1 cellular context compared by ENCODE assay signal in the genomic region with DNA sequence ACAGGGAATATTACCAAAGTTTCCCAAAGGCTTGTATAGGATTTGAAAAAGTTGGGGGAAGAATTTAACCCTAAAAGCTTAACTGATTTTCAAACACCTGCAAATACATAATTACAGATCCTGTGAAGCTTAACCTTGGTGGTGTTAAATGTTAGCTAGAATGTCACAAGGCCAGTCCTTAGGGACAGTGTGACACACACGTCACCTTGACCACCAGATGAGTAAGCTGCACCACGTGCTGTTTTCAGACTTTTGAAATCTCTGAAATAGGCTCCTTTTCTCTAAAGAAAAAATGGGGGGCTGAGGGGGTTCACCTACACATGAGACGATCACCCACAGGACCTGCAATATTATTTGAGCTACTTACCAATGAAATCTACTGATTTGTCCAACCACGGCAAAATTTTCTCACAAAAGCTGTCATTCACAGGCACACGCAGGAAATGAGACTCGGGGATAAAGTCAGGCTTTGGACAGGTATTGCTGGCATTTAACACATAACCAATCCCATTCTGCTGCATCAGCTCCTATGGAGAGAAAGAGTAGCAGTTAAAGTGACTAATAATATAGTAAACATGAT.
TF ChIP-seq lines count a peak whose summit lies in the region.

No MANE protein-coding gene starts in this region.

TF ChIP-seq in GM12878, 131 proteins besides CTCF, POLR2A, EP300 and RAD21 (continued from another document and continues in another):
- TF ChIP-seq, protein P1, sequence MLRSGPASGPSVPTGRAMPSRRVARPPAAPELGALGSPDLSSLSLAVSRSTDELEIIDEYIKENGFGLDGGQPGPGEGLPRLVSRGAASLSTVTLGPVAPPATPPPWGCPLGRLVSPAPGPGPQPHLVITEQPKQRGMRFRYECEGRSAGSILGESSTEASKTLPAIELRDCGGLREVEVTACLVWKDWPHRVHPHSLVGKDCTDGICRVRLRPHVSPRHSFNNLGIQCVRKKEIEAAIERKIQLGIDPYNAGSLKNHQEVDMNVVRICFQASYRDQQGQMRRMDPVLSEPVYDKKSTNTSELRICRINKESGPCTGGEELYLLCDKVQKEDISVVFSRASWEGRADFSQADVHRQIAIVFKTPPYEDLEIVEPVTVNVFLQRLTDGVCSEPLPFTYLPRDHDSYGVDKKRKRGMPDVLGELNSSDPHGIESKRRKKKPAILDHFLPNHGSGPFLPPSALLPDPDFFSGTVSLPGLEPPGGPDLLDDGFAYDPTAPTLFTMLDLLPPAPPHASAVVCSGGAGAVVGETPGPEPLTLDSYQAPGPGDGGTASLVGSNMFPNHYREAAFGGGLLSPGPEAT (IDR thresholded peaks at IDR 0.05; ENCODE audit: low read depth) = peak; percentile 86; the same call in 1 of the 2 replicates
- TF ChIP-seq, protein P2, sequence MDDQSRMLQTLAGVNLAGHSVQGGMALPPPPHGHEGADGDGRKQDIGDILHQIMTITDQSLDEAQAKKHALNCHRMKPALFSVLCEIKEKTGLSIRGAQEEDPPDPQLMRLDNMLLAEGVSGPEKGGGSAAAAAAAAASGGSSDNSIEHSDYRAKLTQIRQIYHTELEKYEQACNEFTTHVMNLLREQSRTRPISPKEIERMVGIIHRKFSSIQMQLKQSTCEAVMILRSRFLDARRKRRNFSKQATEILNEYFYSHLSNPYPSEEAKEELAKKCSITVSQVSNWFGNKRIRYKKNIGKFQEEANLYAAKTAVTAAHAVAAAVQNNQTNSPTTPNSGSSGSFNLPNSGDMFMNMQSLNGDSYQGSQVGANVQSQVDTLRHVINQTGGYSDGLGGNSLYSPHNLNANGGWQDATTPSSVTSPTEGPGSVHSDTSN (IDR thresholded peaks at IDR 0.05; ENCODE audit: insufficient replicate concordance, low read depth, low read length) = no peak
- TF ChIP-seq ESRRA (IDR thresholded peaks at IDR 0.05; ENCODE audit: low read length) (no peak; the same call in 1 of the 2 replicates), MXI1 (IDR thresholded peaks at IDR 0.05; ENCODE audit: low read depth, low read length) (peak; percentile 64; the same call in 1 of the 2 replicates), NRF1 (conservative IDR thresholded peaks at IDR 0.05; ENCODE audit: low read depth, low read length) (no peak), CEBPB (IDR thresholded peaks at IDR 0.05; ENCODE audit: borderline replicate concordance in 1 of 2, low read depth in 2 of 2, low read length in 2 of 2) (no peak; a peak in 1 of 4 replicates), BHLHE40 (IDR thresholded peaks at IDR 0.05; ENCODE audit: borderline replicate concordance in 1 of 2, low read depth in 2 of 2, low read length in 1 of 2) (peak; percentile 81 to 88), RFX5 (IDR thresholded peaks at IDR 0.05; ENCODE audit: low read depth, low read length) (no peak), FOS (IDR thresholded peaks at IDR 0.05; ENCODE audit: borderline replicate concordance, extremely low read depth, insufficient read length) (no peak), NFXL1 (IDR thresholded peaks at IDR 0.05; ENCODE audit: borderline replicate concordance) (no peak), PAX8 (IDR thresholded peaks at IDR 0.05) (no peak), TAF1 (IDR thresholded peaks at IDR 0.05; ENCODE audit: borderline replicate concordance, low read depth, low read length) (no peak), JUND (IDR thresholded peaks at IDR 0.05; ENCODE audit: low read depth, low read length) (peak; percentile 75; the same call in 1 of the 2 replicates), PML (IDR thresholded peaks at IDR 0.05; ENCODE audit: low read length) (peak; percentile 53; the same call in 1 of the 2 replicates), NBN (IDR thresholded peaks at IDR 0.05) (peak; percentile 83), EED (IDR thresholded peaks at IDR 0.05; ENCODE audit: low read depth) (no peak; the same call in 1 of the 2 replicates), RAD51 (IDR thresholded peaks at IDR 0.05) (peak; percentile 97), ZZZ3 (IDR thresholded peaks at IDR 0.05; ENCODE audit: control insufficient read depth, insufficient read length, low read depth) (no peak), FOXK2 (IDR thresholded peaks at IDR 0.05) (no peak), SREBF1 (IDR thresholded peaks at IDR 0.05; ENCODE audit: low read length) (no peak), MEF2B (IDR thresholded peaks at IDR 0.05; ENCODE audit: partially characterized antibody, poor library complexity, severe bottlenecking) (peak; percentile 98), IKZF2 (IDR thresholded peaks at IDR 0.05) (peak; percentile 88 to 90; a peak in 3 of 4 replicates), RB1 (IDR thresholded peaks at IDR 0.05; ENCODE audit: borderline replicate concordance) (0 out of 2 replicates have a peak, but pooled peaks have one; percentile 15), ZNF24 (IDR thresholded peaks at IDR 0.05) (peak; percentile 67; the same call in 1 of the 2 replicates), RELA (IDR thresholded peaks at IDR 0.05; ENCODE audit: borderline replicate concordance, partially characterized antibody) (peak; percentile 86), DPF2 (IDR thresholded peaks at IDR 0.05) (peak; percentile 88), TCF7 (IDR thresholded peaks at IDR 0.05; ENCODE audit: borderline replicate concordance) (no peak), BMI1 (IDR thresholded peaks at IDR 0.05; ENCODE audit: borderline replicate concordance) (peak; percentile 81), SMARCA5 (IDR thresholded peaks at IDR 0.05) (no peak), IKZF1 (conservative IDR thresholded peaks at IDR 0.05) (peak; percentile 92), ZNF207 (IDR thresholded peaks at IDR 0.05; ENCODE audit: borderline replicate concordance) (no peak; the same call in 1 of the 2 replicates), STAT3 (IDR thresholded peaks at IDR 0.05; ENCODE audit: low read depth, low read length) (peak; percentile 31; the same call in 1 of the 2 replicates), TCF12 (IDR thresholded peaks at IDR 0.05; ENCODE audit: low read depth, low read length) (peak; percentile 45; the same call in 1 of the 2 replicates), CBFB (IDR thresholded peaks at IDR 0.05; ENCODE audit: low read depth) (0 out of 2 replicates have a peak, but pooled peaks have one; percentile 48), EGR1 (IDR thresholded peaks at IDR 0.05; ENCODE audit: borderline replicate concordance in 1 of 2, low read depth in 2 of 2, low read length in 2 of 2) (no peak), SUZ12 (IDR thresholded peaks at IDR 0.05; ENCODE audit: unreplicated experiment) (no peak), KDM1A (IDR thresholded peaks at IDR 0.05; ENCODE audit: borderline replicate concordance) (no peak), SIN3A (IDR thresholded peaks at IDR 0.05; ENCODE audit: low read depth, low read length) (no peak), POLR2AphosphoS2 (IDR thresholded peaks at IDR 0.05; ENCODE audit: low read depth, low read length) (no peak)
- TF ChIP-seq, protein P3, sequence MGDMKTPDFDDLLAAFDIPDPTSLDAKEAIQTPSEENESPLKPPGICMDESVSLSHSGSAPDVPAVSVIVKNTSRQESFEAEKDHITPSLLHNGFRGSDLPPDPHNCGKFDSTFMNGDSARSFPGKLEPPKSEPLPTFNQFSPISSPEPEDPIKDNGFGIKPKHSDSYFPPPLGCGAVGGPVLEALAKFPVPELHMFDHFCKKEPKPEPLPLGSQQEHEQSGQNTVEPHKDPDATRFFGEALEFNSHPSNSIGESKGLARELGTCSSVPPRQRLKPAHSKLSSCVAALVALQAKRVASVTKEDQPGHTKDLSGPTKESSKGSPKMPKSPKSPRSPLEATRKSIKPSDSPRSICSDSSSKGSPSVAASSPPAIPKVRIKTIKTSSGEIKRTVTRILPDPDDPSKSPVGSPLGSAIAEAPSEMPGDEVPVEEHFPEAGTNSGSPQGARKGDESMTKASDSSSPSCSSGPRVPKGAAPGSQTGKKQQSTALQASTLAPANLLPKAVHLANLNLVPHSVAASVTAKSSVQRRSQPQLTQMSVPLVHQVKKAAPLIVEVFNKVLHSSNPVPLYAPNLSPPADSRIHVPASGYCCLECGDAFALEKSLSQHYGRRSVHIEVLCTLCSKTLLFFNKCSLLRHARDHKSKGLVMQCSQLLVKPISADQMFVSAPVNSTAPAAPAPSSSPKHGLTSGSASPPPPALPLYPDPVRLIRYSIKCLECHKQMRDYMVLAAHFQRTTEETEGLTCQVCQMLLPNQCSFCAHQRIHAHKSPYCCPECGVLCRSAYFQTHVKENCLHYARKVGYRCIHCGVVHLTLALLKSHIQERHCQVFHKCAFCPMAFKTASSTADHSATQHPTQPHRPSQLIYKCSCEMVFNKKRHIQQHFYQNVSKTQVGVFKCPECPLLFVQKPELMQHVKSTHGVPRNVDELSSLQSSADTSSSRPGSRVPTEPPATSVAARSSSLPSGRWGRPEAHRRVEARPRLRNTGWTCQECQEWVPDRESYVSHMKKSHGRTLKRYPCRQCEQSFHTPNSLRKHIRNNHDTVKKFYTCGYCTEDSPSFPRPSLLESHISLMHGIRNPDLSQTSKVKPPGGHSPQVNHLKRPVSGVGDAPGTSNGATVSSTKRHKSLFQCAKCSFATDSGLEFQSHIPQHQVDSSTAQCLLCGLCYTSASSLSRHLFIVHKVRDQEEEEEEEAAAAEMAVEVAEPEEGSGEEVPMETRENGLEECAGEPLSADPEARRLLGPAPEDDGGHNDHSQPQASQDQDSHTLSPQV (IDR thresholded peaks at IDR 0.05) = peak; percentile 83
- TF ChIP-seq, protein P4, sequence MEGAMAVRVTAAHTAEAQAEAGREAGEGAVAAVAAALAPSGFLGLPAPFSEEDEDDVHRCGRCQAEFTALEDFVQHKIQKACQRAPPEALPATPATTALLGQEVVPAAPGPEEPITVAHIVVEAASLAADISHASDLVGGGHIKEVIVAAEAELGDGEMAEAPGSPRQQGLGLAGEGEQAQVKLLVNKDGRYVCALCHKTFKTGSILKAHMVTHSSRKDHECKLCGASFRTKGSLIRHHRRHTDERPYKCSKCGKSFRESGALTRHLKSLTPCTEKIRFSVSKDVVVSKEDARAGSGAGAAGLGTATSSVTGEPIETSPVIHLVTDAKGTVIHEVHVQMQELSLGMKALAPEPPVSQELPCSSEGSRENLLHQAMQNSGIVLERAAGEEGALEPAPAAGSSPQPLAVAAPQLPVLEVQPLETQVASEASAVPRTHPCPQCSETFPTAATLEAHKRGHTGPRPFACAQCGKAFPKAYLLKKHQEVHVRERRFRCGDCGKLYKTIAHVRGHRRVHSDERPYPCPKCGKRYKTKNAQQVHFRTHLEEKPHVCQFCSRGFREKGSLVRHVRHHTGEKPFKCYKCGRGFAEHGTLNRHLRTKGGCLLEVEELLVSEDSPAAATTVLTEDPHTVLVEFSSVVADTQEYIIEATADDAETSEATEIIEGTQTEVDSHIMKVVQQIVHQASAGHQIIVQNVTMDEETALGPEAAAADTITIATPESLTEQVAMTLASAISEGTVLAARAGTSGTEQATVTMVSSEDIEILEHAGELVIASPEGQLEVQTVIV (IDR thresholded peaks at IDR 0.05; ENCODE audit: borderline replicate concordance, partially characterized antibody) = no peak
- TF ChIP-seq, protein P5, sequence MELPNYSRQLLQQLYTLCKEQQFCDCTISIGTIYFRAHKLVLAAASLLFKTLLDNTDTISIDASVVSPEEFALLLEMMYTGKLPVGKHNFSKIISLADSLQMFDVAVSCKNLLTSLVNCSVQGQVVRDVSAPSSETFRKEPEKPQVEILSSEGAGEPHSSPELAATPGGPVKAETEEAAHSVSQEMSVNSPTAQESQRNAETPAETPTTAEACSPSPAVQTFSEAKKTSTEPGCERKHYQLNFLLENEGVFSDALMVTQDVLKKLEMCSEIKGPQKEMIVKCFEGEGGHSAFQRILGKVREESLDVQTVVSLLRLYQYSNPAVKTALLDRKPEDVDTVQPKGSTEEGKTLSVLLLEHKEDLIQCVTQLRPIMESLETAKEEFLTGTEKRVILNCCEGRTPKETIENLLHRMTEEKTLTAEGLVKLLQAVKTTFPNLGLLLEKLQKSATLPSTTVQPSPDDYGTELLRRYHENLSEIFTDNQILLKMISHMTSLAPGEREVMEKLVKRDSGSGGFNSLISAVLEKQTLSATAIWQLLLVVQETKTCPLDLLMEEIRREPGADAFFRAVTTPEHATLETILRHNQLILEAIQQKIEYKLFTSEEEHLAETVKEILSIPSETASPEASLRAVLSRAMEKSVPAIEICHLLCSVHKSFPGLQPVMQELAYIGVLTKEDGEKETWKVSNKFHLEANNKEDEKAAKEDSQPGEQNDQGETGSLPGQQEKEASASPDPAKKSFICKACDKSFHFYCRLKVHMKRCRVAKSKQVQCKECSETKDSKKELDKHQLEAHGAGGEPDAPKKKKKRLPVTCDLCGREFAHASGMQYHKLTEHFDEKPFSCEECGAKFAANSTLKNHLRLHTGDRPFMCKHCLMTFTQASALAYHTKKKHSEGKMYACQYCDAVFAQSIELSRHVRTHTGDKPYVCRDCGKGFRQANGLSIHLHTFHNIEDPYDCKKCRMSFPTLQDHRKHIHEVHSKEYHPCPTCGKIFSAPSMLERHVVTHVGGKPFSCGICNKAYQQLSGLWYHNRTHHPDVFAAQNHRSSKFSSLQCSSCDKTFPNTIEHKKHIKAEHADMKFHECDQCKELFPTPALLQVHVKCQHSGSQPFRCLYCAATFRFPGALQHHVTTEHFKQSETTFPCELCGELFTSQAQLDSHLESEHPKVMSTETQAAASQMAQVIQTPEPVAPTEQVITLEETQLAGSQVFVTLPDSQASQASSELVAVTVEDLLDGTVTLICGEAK (IDR thresholded peaks at IDR 0.05; ENCODE audit: borderline replicate concordance) = no peak
- TF ChIP-seq, protein P6, sequence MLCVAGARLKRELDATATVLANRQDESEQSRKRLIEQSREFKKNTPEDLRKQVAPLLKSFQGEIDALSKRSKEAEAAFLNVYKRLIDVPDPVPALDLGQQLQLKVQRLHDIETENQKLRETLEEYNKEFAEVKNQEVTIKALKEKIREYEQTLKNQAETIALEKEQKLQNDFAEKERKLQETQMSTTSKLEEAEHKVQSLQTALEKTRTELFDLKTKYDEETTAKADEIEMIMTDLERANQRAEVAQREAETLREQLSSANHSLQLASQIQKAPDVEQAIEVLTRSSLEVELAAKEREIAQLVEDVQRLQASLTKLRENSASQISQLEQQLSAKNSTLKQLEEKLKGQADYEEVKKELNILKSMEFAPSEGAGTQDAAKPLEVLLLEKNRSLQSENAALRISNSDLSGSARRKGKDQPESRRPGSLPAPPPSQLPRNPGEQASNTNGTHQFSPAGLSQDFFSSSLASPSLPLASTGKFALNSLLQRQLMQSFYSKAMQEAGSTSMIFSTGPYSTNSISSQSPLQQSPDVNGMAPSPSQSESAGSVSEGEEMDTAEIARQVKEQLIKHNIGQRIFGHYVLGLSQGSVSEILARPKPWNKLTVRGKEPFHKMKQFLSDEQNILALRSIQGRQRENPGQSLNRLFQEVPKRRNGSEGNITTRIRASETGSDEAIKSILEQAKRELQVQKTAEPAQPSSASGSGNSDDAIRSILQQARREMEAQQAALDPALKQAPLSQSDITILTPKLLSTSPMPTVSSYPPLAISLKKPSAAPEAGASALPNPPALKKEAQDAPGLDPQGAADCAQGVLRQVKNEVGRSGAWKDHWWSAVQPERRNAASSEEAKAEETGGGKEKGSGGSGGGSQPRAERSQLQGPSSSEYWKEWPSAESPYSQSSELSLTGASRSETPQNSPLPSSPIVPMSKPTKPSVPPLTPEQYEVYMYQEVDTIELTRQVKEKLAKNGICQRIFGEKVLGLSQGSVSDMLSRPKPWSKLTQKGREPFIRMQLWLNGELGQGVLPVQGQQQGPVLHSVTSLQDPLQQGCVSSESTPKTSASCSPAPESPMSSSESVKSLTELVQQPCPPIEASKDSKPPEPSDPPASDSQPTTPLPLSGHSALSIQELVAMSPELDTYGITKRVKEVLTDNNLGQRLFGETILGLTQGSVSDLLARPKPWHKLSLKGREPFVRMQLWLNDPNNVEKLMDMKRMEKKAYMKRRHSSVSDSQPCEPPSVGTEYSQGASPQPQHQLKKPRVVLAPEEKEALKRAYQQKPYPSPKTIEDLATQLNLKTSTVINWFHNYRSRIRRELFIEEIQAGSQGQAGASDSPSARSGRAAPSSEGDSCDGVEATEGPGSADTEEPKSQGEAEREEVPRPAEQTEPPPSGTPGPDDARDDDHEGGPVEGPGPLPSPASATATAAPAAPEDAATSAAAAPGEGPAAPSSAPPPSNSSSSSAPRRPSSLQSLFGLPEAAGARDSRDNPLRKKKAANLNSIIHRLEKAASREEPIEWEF (IDR thresholded peaks at IDR 0.05; ENCODE audit: insufficient replicate concordance, low read depth, low read length) = peak; percentile 49
